33 cellular contexts compared by ENCODE assay signal in genomic region chr17:12899604-12900003, GRCh38.
"Had no signal": no experiment of that assay in that cellular context is flagged by ENCODE, and none has a peak within 500 bp of the region (broad histone marks: within the 10 kb centered on the region; RNA-seq: fewer than 3 reads in every experiment).

No MANE protein-coding gene starts in this region.

- H3K27ac ChIP-seq: neutrophil, ovary, parathyroid adenoma, psoas muscle, skin epidermis, spleen, suprapubic skin, testis, tibial artery, transverse colon, upper lobe of right lung, uterus had no signal

- ATAC-seq: naive thymus-derived CD8-positive, alpha-beta T cell; natural killer cell treated with Interleukin-12 subunit alpha and Interleukin-12 subunit beta and Interleukin-15 and Interleukin-18, amount 100 ng/mL, for 72 hours; psoas muscle; right cardiac atrium; sciatic nerve; stimulated activated memory B cell treated with anti-CD40 and anti-IgM and Interleukin-4, amounts not matched to agents 10 μg/mL and 1 μg/mL and 100 μg/mL, for 72 hours; stimulated activated naive CD8-positive, alpha-beta T cell treated with anti-CD3 and anti-CD28 coated beads, Interleukin-15, amount 100 ng/mL, for 72 hours; stimulated activated naive CD8-positive, alpha-beta T cell treated with anti-CD3 and anti-CD28 coated beads, Interleukin-15, Interleukin-2, amounts not matched to agents 100 U/mL and 50 U/mL, for 24 hours; upper lobe of right lung had no signal

- H3K4me3 Mint-ChIP-seq: naive thymus-derived CD8-positive, alpha-beta T cell; natural killer cell treated with Interleukin-12 subunit alpha and Interleukin-12 subunit beta and Interleukin-15 and Interleukin-18, amount 100 ng/mL, for 72 hours; nephron progenitor cell; neural crest cell; stimulated activated memory B cell treated with anti-CD40 and anti-IgM and Interleukin-4, amounts not matched to agents 10 μg/mL and 1 μg/mL and 100 μg/mL, for 72 hours; stimulated activated naive CD8-positive, alpha-beta T cell treated with anti-CD3 and anti-CD28 coated beads, Interleukin-15, amount 100 ng/mL, for 72 hours; type B pancreatic cell had no signal

- H3K27me3 Mint-ChIP-seq: progenitor cell of endocrine pancreas; stimulated activated memory B cell treated with anti-CD40 and anti-IgM and Interleukin-4, amounts not matched to agents 10 μg/mL and 1 μg/mL and 100 μg/mL, for 72 hours; stimulated activated naive CD8-positive, alpha-beta T cell treated with anti-CD3 and anti-CD28 coated beads, Interleukin-15, amount 100 ng/mL, for 72 hours; type B pancreatic cell had no signal

- H3K9me3 ChIP-seq: neutrophil, ovary, psoas muscle, testis, tibial artery, transverse colon, upper lobe of right lung, uterus had no signal

- H3K4me2 ChIP-seq: smooth muscle cell had no signal

- H2AFZ ChIP-seq: parathyroid adenoma had no signal

- H3K9ac ChIP-seq: parathyroid adenoma had no signal

- H3K4me3 ChIP-seq: ovary, psoas muscle, skin epidermis, smooth muscle cell, spleen, suprapubic skin, testis, tibial artery, transverse colon, upper lobe of right lung, uterus had no signal

- DNase-seq: naive thymus-derived CD8-positive, alpha-beta T cell; nephron progenitor cell; nucleus accumbens; ovary; posterior cingulate gyrus; psoas muscle; right cardiac atrium; spleen; stimulated activated CD4-positive, alpha-beta T cell treated with anti-CD3 and anti-CD28 coated beads, Interleukin-12 subunit alpha, Interleukin-12 subunit beta, amount 100 ng/mL, for 4 hours; stimulated activated CD4-positive, alpha-beta T cell treated with anti-CD3 and anti-CD28 coated beads, Interleukin-1b, Interleukin-23, amount 100 ng/mL, for 48 hours; stimulated activated CD4-positive, alpha-beta T cell treated with anti-CD3 and anti-CD28 coated beads, Interleukin-4, amount 100 ng/mL, for 1 hour; stimulated activated CD4-positive, alpha-beta T cell treated with anti-CD3 and anti-CD28 coated beads, Interleukin-4, amount 100 ng/mL, for 4 hours; stimulated activated CD8-positive, alpha-beta memory T cell treated with anti-CD3 and anti-CD28 coated beads, Interleukin-4, amount 100 ng/mL, for 48 hours; stimulated activated naive CD4-positive, alpha-beta T cell; stimulated activated naive CD8-positive, alpha-beta T cell treated with anti-CD3 and anti-CD28 coated beads, Interleukin-15, amount 100 ng/mL, for 72 hours; stimulated activated naive CD8-positive, alpha-beta T cell treated with anti-CD3 and anti-CD28 coated beads, Interleukin-15, Interleukin-2, amounts not matched to agents 100 U/mL and 50 U/mL, for 24 hours; substantia nigra; testis; tibial artery; transverse colon; upper lobe of right lung; uterus had no signal

- H3K36me3 Mint-ChIP-seq: natural killer cell treated with Interleukin-12 subunit alpha and Interleukin-12 subunit beta and Interleukin-15 and Interleukin-18, amount 100 ng/mL, for 72 hours had no signal

- H3K4me1 ChIP-seq: psoas muscle, spleen, suprapubic skin, testis, tibial artery, transverse colon, upper lobe of right lung, uterus had no signal

- H3K36me3 ChIP-seq: neutrophil, ovary, spleen, suprapubic skin, transverse colon, upper lobe of right lung, uterus had no signal

- H3K27ac Mint-ChIP-seq: naive thymus-derived CD8-positive, alpha-beta T cell; natural killer cell treated with Interleukin-12 subunit alpha and Interleukin-12 subunit beta and Interleukin-15 and Interleukin-18, amount 100 ng/mL, for 72 hours; nephron progenitor cell; progenitor cell of endocrine pancreas; stimulated activated memory B cell treated with anti-CD40 and anti-IgM and Interleukin-4, amounts not matched to agents 10 μg/mL and 1 μg/mL and 100 μg/mL, for 72 hours; stimulated activated naive CD8-positive, alpha-beta T cell treated with anti-CD3 and anti-CD28 coated beads, Interleukin-15, amount 100 ng/mL, for 72 hours; type B pancreatic cell had no signal

- H3K4me1 Mint-ChIP-seq: naive thymus-derived CD8-positive, alpha-beta T cell; neural crest cell; stimulated activated memory B cell treated with anti-CD40 and anti-IgM and Interleukin-4, amounts not matched to agents 10 μg/mL and 1 μg/mL and 100 μg/mL, for 72 hours; stimulated activated naive CD8-positive, alpha-beta T cell treated with anti-CD3 and anti-CD28 coated beads, Interleukin-15, amount 100 ng/mL, for 72 hours had no signal

- H3K27me3 ChIP-seq: neutrophil, ovary, spleen, suprapubic skin, testis, tibial artery, transverse colon, upper lobe of right lung, uterus had no signal
